Comparison of ENCODE assay signal across 1 cellular context in genomic region chr19:45485301-45486077, GRCh38.
TF ChIP-seq lines count a peak whose summit lies in the region.

No MANE protein-coding gene starts in this region.

TF ChIP-seq in K562, 482 proteins besides CTCF, POLR2A, EP300 and RAD21 (continued from another document and continues in another):
- peak; percentile 99 for TF ChIP-seq ETS1 (conservative IDR thresholded peaks at IDR 0.05; ENCODE audit: control insufficient read depth, low read depth, low read length)
- no peak for TF ChIP-seq RREB1 (CRISPR knock-in tag; IDR thresholded peaks at IDR 0.05)
- TF ChIP-seq ZFX (CRISPR knock-in tag; IDR thresholded peaks at IDR 0.05), result peak; percentile 40; the same call in 1 of the 2 replicates
- TF ChIP-seq NKRF (IDR thresholded peaks at IDR 0.05; ENCODE audit: borderline replicate concordance), result no peak
- peak; percentile 57; the same call in 1 of the 2 replicates for TF ChIP-seq ETV5 (CRISPR knock-in tag; IDR thresholded peaks at IDR 0.05; ENCODE audit: low read depth)
- TF ChIP-seq ZBTB43 (CRISPR knock-in tag; IDR thresholded peaks at IDR 0.05), result no peak
- no peak for TF ChIP-seq GABPB2 (CRISPR knock-in tag; conservative IDR thresholded peaks at IDR 0.05)
- 0 out of 2 replicates have a peak, but pooled peaks have one; percentile 76 for TF ChIP-seq ZHX1 (conservative IDR thresholded peaks at IDR 0.05; ENCODE audit: low read length)
- TF ChIP-seq AFF1 (IDR thresholded peaks at IDR 0.05; ENCODE audit: low read depth in 1 of 2, partially characterized antibody in 2 of 2), result peak; percentile 62 to 99
- TF ChIP-seq CHD7 (IDR thresholded peaks at IDR 0.05; ENCODE audit: low read depth, low read length), result no peak
- no peak for TF ChIP-seq SIRT6 (IDR thresholded peaks at IDR 0.05; ENCODE audit: low read depth, low read length)
- no peak for TF ChIP-seq HNRNPK (IDR thresholded peaks at IDR 0.05; ENCODE audit: low read depth, low read length, poor library complexity, severe bottlenecking)
- no peak for TF ChIP-seq CBFB (CRISPR knock-in tag; IDR thresholded peaks at IDR 0.05)
